In genomic region chr3:154095832-154096421, GRCh38 we compare ENCODE assay signal across 11 cellular contexts. TPM values are rescaled to one million over a fixed set of nuclear protein-coding genes. Genes with fewer than 3 reads are reported as not detected.
DNase-seq lines count a peak whose midpoint lies in the region; ATAC-seq and TF ChIP-seq lines count a peak whose summit lies in the region.
"Had no signal": no experiment of that assay in that cellular context is flagged by ENCODE, and none has a peak within 500 bp of the region (broad histone marks: within the 10 kb centered on the region; RNA-seq: fewer than 3 reads in every experiment).

No MANE protein-coding gene starts in this region.

- H3K27me3 ChIP-seq in PC-9 (ENCODE audit: insufficient read depth, low read depth): no peaks in the 10 kb centered on the region

- intact Hi-C loops in PC-9 (cut with micrococcal nuclease; ENCODE audit: unreplicated experiment): loop anchor here (1.0 kb wide), 1 partner anchor 157 kb away; no protein-coding TSS in a partner anchor

- no peak overlapping the region for H3K27ac ChIP-seq in PC-9

- H3K4me3 ChIP-seq in PC-9 (no peak overlapping the region), fibroblast of pulmonary artery (replicated peaks; ENCODE audit: low read depth, low read length) (no peak overlapping the region)

- H3F3A ChIP-seq in PC-9 (ENCODE audit: insufficient read depth, low read depth): no peaks in the 10 kb centered on the region

- H3K36me3 ChIP-seq in PC-9 (ENCODE audit: low read depth): no peaks in the 10 kb centered on the region

- H3K9me2 ChIP-seq in PC-9 (ENCODE audit: insufficient read depth): no peaks in the 10 kb centered on the region

- no peak overlapping the region for H3K4me2 ChIP-seq in PC-9

- CTCF ChIA-PET in PC-9 (lab: Charles Lee): no interaction called here

- no peak overlapping the region for H2AFZ ChIP-seq in PC-9

- H4K20me1 ChIP-seq in PC-9 (ENCODE audit: insufficient read depth): no peaks in the 10 kb centered on the region

- BruUV-seq in PC-9 (replicated peaks; lab: Mats Ljungman, UMichigan): no TSS peak

- ATAC-seq in GM18511 (IDR thresholded peaks at IDR 0.05; ENCODE audit: unreplicated experiment): no peak

- H3K79me2 ChIP-seq in PC-9 (ENCODE audit: low read depth): no peaks in the 10 kb centered on the region

- DNase-seq in NOMO-1 treated with DMSO at 0.1 percent for 48 hours (lab: John Stamatoyannopoulos, UW; ENCODE audit: unreplicated experiment) (peak; percentile 15), NOMO-1 treated with dmso at 0.1 percent for 144 hours (lab: John Stamatoyannopoulos, UW; ENCODE audit: unreplicated experiment) (no peak), PC-9 (no peak), fibroblast of pulmonary artery (ENCODE audit: low read depth) (peak; percentile 70), superior temporal gyrus (ENCODE audit: extremely low spot score) (peak; percentile 67), NCI-H2227 (lab: John Stamatoyannopoulos, UW; ENCODE audit: unreplicated experiment) (no peak), islet precursor cell (no peak)
- DNase-seq: activated CD4-positive, alpha-beta T cell treated with anti-CD3 and anti-CD28 coated beads, Interleukin-2, amount 50 U/mL, for 4 hours; glutamatergic neuron; stimulated activated CD4-positive, alpha-beta T cell treated with anti-CD3 and anti-CD28 coated beads, Interleukin-2, amount 100 ng/mL, for 48 hours had no signal

- no peaks in the 10 kb centered on the region for H3K9me3 ChIP-seq in PC-9 (ENCODE audit: insufficient read depth, low read depth)

- 0 out of 2 replicates have a peak, but pooled peaks cover 1% of the 10 kb centered on the region for H3K4me1 ChIP-seq in PC-9 (replicated peaks; ENCODE audit: insufficient read depth)

- TF ChIP-seq CTCF in PC-9 (conservative IDR thresholded peaks at IDR 0.05) (peak; percentile 69), fibroblast of pulmonary artery (IDR thresholded peaks at IDR 0.05; ENCODE audit: low read length, missing control alignments) (peak; percentile 60)

- POLR2A ChIA-PET in PC-9 (lab: Charles Lee; ENCODE audit: unreplicated experiment): no interaction called here

RNA-seq across cellular contexts. Expression of gene ARHGEF26, which starts 25.3 kb away (rescaled TPM):
- total RNA-seq in PC-9 (2021): 7.9 and 10.0 TPM in 2 replicates

Comparison
In these comparisons a context has a peak if more than half of its experiments do, and no peak if none do; other contexts are left out.
1. DNase-seq: peak in NOMO-1 treated with DMSO at 0.1 percent for 48 hours (single experiment), fibroblast of pulmonary artery (single experiment) and superior temporal gyrus (single experiment); none in NOMO-1 treated with dmso at 0.1 percent for 144 hours (single experiment), PC-9 (0 of 2), NCI-H2227 (single experiment) and islet precursor cell (single experiment).